ENCODE assay signal across 8 cellular contexts in genomic region chr4:39045791-39046221, GRCh38. TPM values are rescaled to one million over a fixed set of nuclear protein-coding genes. Genes with fewer than 3 reads are reported as not detected.
A peak's percentile ranks its signal among the peaks of the same experiment; 100 is the strongest.
DNase-seq lines count a peak whose midpoint lies in the region; ATAC-seq and TF ChIP-seq lines count a peak whose summit lies in the region.

No MANE protein-coding gene starts in this region.

- ATAC-seq in HG03432 (IDR thresholded peaks at IDR 0.05; ENCODE audit: unreplicated experiment): no peak

- intact Hi-C loops in CD4-positive, alpha-beta memory T cell (cut with micrococcal nuclease): loop anchor here (2.0 to 10.0 kb wide), 7 partner anchors 15 to 731 kb away; partner anchors contain the start of gene KLF3

- H2AFZ ChIP-seq in mesenchymal stem cell (ENCODE audit: low read depth, low read length): no peak overlapping the region

- CTCF ChIA-PET in CD4-positive, alpha-beta memory T cell (lab: Charles Lee; ENCODE audit: partially characterized antibody): interaction anchor here (0.7 to 4.8 kb wide), 13 partner anchors 9 to 729 kb away, joined by 3 to 43 read pairs (median 3); partner anchors contain the start of gene TMEM156

- no peak overlapping the region for H3K14ac ChIP-seq in mesenchymal stem cell (ENCODE audit: low read length in 2 of 2)

- peaks cover 0 to 2% (median 0%) of the 10 kb centered on the region in 8 donors for H3K9me3 Mint-ChIP-seq in CD4-positive, alpha-beta memory T cell

- no peak overlapping the region for H3K4ac ChIP-seq in mesenchymal stem cell (ENCODE audit: low read depth in 1 of 2, low read length in 2 of 2)

- H4K91ac ChIP-seq in mesenchymal stem cell (ENCODE audit: low read length): no peak overlapping the region

- H3K27me3 Mint-ChIP-seq in CD4-positive, alpha-beta memory T cell: no peaks in the 10 kb centered on the region

- WGBS in mesenchymal stem cell: 13% methylated on average over 2 of the region's 3 CpGs

- H3K27me3 ChIP-seq in CD4-positive, alpha-beta memory T cell (ENCODE audit: insufficient read depth, low read length): no peaks in the 10 kb centered on the region
- H3K27me3 ChIP-seq in brain microvascular endothelial cell (replicated peaks): no peaks in the 10 kb centered on the region
- H3K27me3 ChIP-seq in mesenchymal stem cell (ENCODE audit: control insufficient read depth in 1 of 2, insufficient read depth in 1 of 2, low read length in 2 of 2): no peaks in the 10 kb centered on the region

- no peak overlapping the region for H2AK5ac ChIP-seq in mesenchymal stem cell (ENCODE audit: low read length, severe bottlenecking)

- peak overlapping the region; percentile 82 for H3K27ac ChIP-seq in CD4-positive, alpha-beta memory T cell (ENCODE audit: low read depth, low read length)
- peak overlapping the region; percentile 99 for H3K27ac ChIP-seq in brain microvascular endothelial cell
- H3K27ac ChIP-seq in mesenchymal stem cell (ENCODE audit: low read length, poor library complexity, severe bottlenecking): peak overlapping the region; percentile 92

- H2BK5ac ChIP-seq in mesenchymal stem cell (ENCODE audit: low read depth, low read length, poor library complexity, severe bottlenecking): peak overlapping the region; percentile 100

- POLR2A ChIA-PET in CD4-positive, alpha-beta memory T cell (lab: Charles Lee; ENCODE audit: partially characterized antibody): interaction anchor here (0.6 to 6.3 kb wide), 9 partner anchors 9 to 190 kb away, joined by 3 to 100 read pairs (median 4); partner anchors contain the start of gene TMEM156

- peaks cover 0 to 17% of the 10 kb centered on the region in 2 donors for H3K36me3 Mint-ChIP-seq in CD4-positive, alpha-beta memory T cell

- TF ChIP-seq CTCF in LNCaP clone FGC (IDR thresholded peaks at IDR 0.05; ENCODE audit: control insufficient read depth, extremely low read depth, insufficient read depth) (no peak), brain microvascular endothelial cell (IDR thresholded peaks at IDR 0.05; ENCODE audit: low read depth, low read length, missing control alignments) (no peak)

- H3K4me3 Mint-ChIP-seq in CD4-positive, alpha-beta memory T cell: peak overlapping the region; percentile 81 to 98 (median 94)

- H3K9me3 ChIP-seq in CD4-positive, alpha-beta memory T cell (ENCODE audit: control insufficient read depth in 1 of 2, low read length in 2 of 2): no peaks in the 10 kb centered on the region
- no peaks in the 10 kb centered on the region for H3K9me3 ChIP-seq in mesenchymal stem cell (ENCODE audit: control insufficient read depth, low read length)

- H3K4me3 ChIP-seq in CD4-positive, alpha-beta memory T cell (ENCODE audit: low read length in 2 of 2): peak overlapping the region; percentile 57 to 73
- peak overlapping the region; percentile 55 for H3K4me3 ChIP-seq in LNCaP clone FGC (ENCODE audit: low read depth, low read length)
- peak overlapping the region; percentile 71 for H3K4me3 ChIP-seq in brain microvascular endothelial cell (ENCODE audit: low read depth, low read length)
- peak overlapping the region in 1 of 2 experiments; percentile 84 for H3K4me3 ChIP-seq in mesenchymal stem cell (ENCODE audit: insufficient read depth in 1 of 2, low read depth in 1 of 2, low read length in 2 of 2)

- H3K4me1 ChIP-seq in CD4-positive, alpha-beta memory T cell (ENCODE audit: insufficient read depth, low read length): peaks cover 51% of the 10 kb centered on the region
- peaks cover 4% of the 10 kb centered on the region for H3K4me1 ChIP-seq in mesenchymal stem cell (ENCODE audit: control insufficient read depth, insufficient read depth, low read depth, low read length)

- H3K27ac Mint-ChIP-seq in CD4-positive, alpha-beta memory T cell: peak overlapping the region; percentile 79 to 98 (median 92)

- no peak overlapping the region for H3K23ac ChIP-seq in mesenchymal stem cell (ENCODE audit: low read length in 2 of 2)

- peaks cover 43 to 66% (median 52%) of the 10 kb centered on the region in 4 donors for H3K4me1 Mint-ChIP-seq in CD4-positive, alpha-beta memory T cell

- H2BK12ac ChIP-seq in mesenchymal stem cell (ENCODE audit: low read length in 2 of 2): no peak overlapping the region

- H3K36me3 ChIP-seq in CD4-positive, alpha-beta memory T cell (ENCODE audit: insufficient read depth, low read length): no peaks in the 10 kb centered on the region
- peaks cover under 1% of the 10 kb centered on the region for H3K36me3 ChIP-seq in brain microvascular endothelial cell (replicated peaks)
- peaks cover 0 to 2% of the 10 kb centered on the region in 2 experiments for H3K36me3 ChIP-seq in mesenchymal stem cell (ENCODE audit: control insufficient read depth in 1 of 2, insufficient read depth in 2 of 2, low read depth in 1 of 2, low read length in 2 of 2)

- in situ Hi-C loops in brain microvascular endothelial cell (cut with HindIII; ENCODE audit: low pct_ligation_motif_present, low sequenced_read_pairs): no loop called here

- H3K18ac ChIP-seq in mesenchymal stem cell (ENCODE audit: low read depth in 1 of 2, low read length in 2 of 2): peak overlapping the region in 1 of 2 experiments; percentile 99

- H3K79me1 ChIP-seq in mesenchymal stem cell (replicated peaks; ENCODE audit: low read length, poor library complexity, severe bottlenecking): no peaks in the 10 kb centered on the region

- H2BK120ac ChIP-seq in mesenchymal stem cell (ENCODE audit: low read depth, low read length): peak overlapping the region; percentile 73

- H4K8ac ChIP-seq in mesenchymal stem cell (ENCODE audit: low read length): no peak overlapping the region

- peak overlapping the region; percentile 91 for H3K9ac ChIP-seq in mesenchymal stem cell (ENCODE audit: low read length)

- H3K4me2 ChIP-seq in mesenchymal stem cell (ENCODE audit: low read length, poor library complexity, severe bottlenecking): peak overlapping the region; percentile 60

- no peak overlapping the region for H2BK15ac ChIP-seq in mesenchymal stem cell (ENCODE audit: low read depth, poor library complexity, severe bottlenecking)

- peak; percentile 43 to 62 (median 58) for DNase-seq in CD4-positive, alpha-beta memory T cell
- no peak for DNase-seq in LNCaP clone FGC (ENCODE audit: low read depth)
- peak; percentile 42 for DNase-seq in brain microvascular endothelial cell
- peak; percentile 60 for DNase-seq in mesenchymal stem cell
- DNase-seq in GF-D8 (lab: John Stamatoyannopoulos, UW): no peak
- no peak for DNase-seq in cerebellar cortex (ENCODE audit: low spot score)
- DNase-seq in SHP77 (lab: John Stamatoyannopoulos, UW): no peak

RNA-seq across cellular contexts. Expression of gene TMEM156, which starts 13.6 kb away (rescaled TPM):
- 10 to 100 TPM; 16.8 to 19.3 TPM for total RNA-seq in CD4-positive, alpha-beta memory T cell
- polyA plus RNA-seq in CD4-positive, alpha-beta memory T cell: 10 to 100 TPM; 46.2 to 53.1 TPM
- 7.1 TPM for polyA plus RNA-seq in mesenchymal stem cell (2013, experiment 1 of 2)
- polyA plus RNA-seq in mesenchymal stem cell (2013, experiment 2 of 2): 7.5 TPM

RNA-seq across cellular contexts. Expression of gene KLHL5, which starts 16.2 kb away (rescaled TPM):
- total RNA-seq in CD4-positive, alpha-beta memory T cell: 10 to 100 TPM; 37.6 to 38.4 TPM
- polyA plus RNA-seq in CD4-positive, alpha-beta memory T cell: 10 to 100 TPM; 18.6 to 23.1 TPM
- 74.2 TPM for polyA plus RNA-seq in mesenchymal stem cell (2013, experiment 1 of 2)
- polyA plus RNA-seq in mesenchymal stem cell (2013, experiment 2 of 2): 75.9 TPM

Comparison
In these comparisons a context has a peak if more than half of its experiments do, and no peak if none do; other contexts are left out.
1. DNase-seq: peak in CD4-positive, alpha-beta memory T cell (5 of 5), brain microvascular endothelial cell (single experiment) and mesenchymal stem cell (single experiment); none in LNCaP clone FGC (single experiment), GF-D8 (single experiment), cerebellar cortex (single experiment) and SHP77 (0 of 2).
2. Peak in every context shown above with its lines, with median percentiles within 50 percentile points of each other: H3K27ac ChIP-seq.